Comparison of ENCODE assay signal across 14 cellular contexts in the genomic region with DNA sequence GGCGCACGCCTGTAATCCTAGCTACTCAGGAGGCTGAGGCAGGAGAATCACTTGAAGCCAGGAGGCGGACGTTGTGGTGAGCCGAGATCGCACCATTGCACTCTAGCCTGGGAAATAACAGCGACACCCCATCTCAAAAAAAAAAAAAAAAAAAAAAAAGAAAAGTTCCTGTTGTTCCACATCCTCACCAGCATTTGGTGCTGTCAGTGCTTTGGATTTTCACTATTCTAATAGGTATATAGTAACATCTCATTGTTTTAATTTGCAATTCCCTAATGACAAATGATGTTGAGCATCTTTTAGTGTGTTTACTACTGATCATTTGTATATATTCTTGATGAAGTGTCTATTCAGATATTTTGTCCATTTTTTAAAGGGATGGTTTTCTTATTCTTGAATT. TPM values are rescaled to one million over a fixed set of nuclear protein-coding genes. Genes with fewer than 3 reads are reported as not detected.
DNase-seq lines count a peak whose midpoint lies in the region; ATAC-seq and TF ChIP-seq lines count a peak whose summit lies in the region.
"Had no signal": no experiment of that assay in that cellular context is flagged by ENCODE, and none has a peak within 500 bp of the region (broad histone marks: within the 10 kb centered on the region; RNA-seq: fewer than 3 reads in every experiment).

No MANE protein-coding gene starts in this region.

- H3K9ac ChIP-seq in mammary epithelial cell (ENCODE audit: insufficient read depth, low read length) = no peak overlapping the region
- H3K9ac ChIP-seq: BLaER1 treated with 17β-estradiol and CSF1 and Interleukin-3, amounts not matched to agents 10 nM and 100 nM; GM23248 had no signal

- CTCF ChIA-PET in MCF 10A (lab: Yijun Ruan, JAX) (no interaction called here), mammary epithelial cell (lab: Charles Lee; ENCODE audit: low non-redundant PET) (no interaction called here), Panc1 (lab: Charles Lee) (no interaction called here)

- H2AFZ ChIP-seq in mammary epithelial cell (ENCODE audit: low read depth, low read length) = no peak overlapping the region
- H2AFZ ChIP-seq: GM23248 had no signal

- H4K20me1 ChIP-seq in mammary epithelial cell (ENCODE audit: insufficient read depth, low read length) = no peaks in the 10 kb centered on the region

- 97% methylated on average over 5 of the region's 7 CpGs for WGBS in mammary epithelial cell (ENCODE audit: low coverage, missing lambda C conversion rate)

- H3K36me3 Mint-ChIP-seq in MCF 10A (ENCODE audit: insufficient read depth, unreplicated experiment) = peaks cover 58% of the 10 kb centered on the region
- H3K36me3 Mint-ChIP-seq in activated naive CD8-positive, alpha-beta T cell treated with anti-CD3 and anti-CD28 coated beads, Interleukin-2, amount 50 U/mL, for 24 hours (ENCODE audit: low read depth) = peaks cover 40% of the 10 kb centered on the region

- H3K36me3 ChIP-seq in mammary epithelial cell (ENCODE audit: insufficient read depth, low read length) (peaks cover 19% of the 10 kb centered on the region), Panc1 (ENCODE audit: control insufficient read depth, insufficient read depth, low read length) (peaks cover 9% of the 10 kb centered on the region)

- peaks cover 5% of the 10 kb centered on the region for H3K4me1 Mint-ChIP-seq in MCF 10A (ENCODE audit: insufficient read depth, unreplicated experiment)
- no peaks in the 10 kb centered on the region for H3K4me1 Mint-ChIP-seq in activated naive CD8-positive, alpha-beta T cell treated with anti-CD3 and anti-CD28 coated beads, Interleukin-2, amount 50 U/mL, for 24 hours

- H3K4me3 ChIP-seq in mammary epithelial cell (replicated peaks in 1 of 3; ENCODE audit: insufficient read depth in 1 of 3, low read depth in 2 of 3, low read length in 3 of 3) (no peak overlapping the region), Panc1 (ENCODE audit: low read depth in 2 of 2, low read length in 2 of 2) (no peak overlapping the region)
- H3K4me3 ChIP-seq: BLaER1 treated with 17β-estradiol and CSF1 and Interleukin-3, amounts not matched to agents 10 nM and 100 nM; GM23248 had no signal

- H3K27me3 ChIP-seq in mammary epithelial cell (ENCODE audit: insufficient read depth, low read length) (no peaks in the 10 kb centered on the region), Panc1 (ENCODE audit: control insufficient read depth, insufficient read depth, low read length) (no peaks in the 10 kb centered on the region), foreskin keratinocyte (no peaks in the 10 kb centered on the region)
- H3K27me3 ChIP-seq: BLaER1 treated with 17β-estradiol and CSF1 and Interleukin-3, amounts not matched to agents 10 nM and 100 nM had no signal

- TF ChIP-seq CTCF in MCF 10A (IDR thresholded peaks at IDR 0.05; ENCODE audit: unreplicated experiment) (no peak), mammary epithelial cell (conservative IDR thresholded peaks at IDR 0.05 in 1 of 2, IDR thresholded peaks at IDR 0.05 in 1 of 2; ENCODE audit: extremely low read depth in 1 of 2, insufficient read depth in 1 of 2, low read depth in 1 of 2, low read length in 2 of 2) (no peak), Panc1 (IDR thresholded peaks at IDR 0.05) (no peak), foreskin keratinocyte (conservative IDR thresholded peaks at IDR 0.05) (peak; percentile 12)

- no peak overlapping the region for H3K4me2 ChIP-seq in mammary epithelial cell (ENCODE audit: insufficient read depth, low read depth, low read length)
- H3K4me2 ChIP-seq: BLaER1 treated with 17β-estradiol and CSF1 and Interleukin-3, amounts not matched to agents 10 nM and 100 nM had no signal

- dilution Hi-C loops in mammary epithelial cell (cut with HindIII; ENCODE audit: low sequenced_read_pairs) = no loop called here

- no peak for DNase-seq in MCF 10A (ENCODE audit: unreplicated experiment)
- no peak for DNase-seq in mammary epithelial cell
- DNase-seq in Panc1 (ENCODE audit: low read depth, low spot score) = no peak
- no peak for DNase-seq in foreskin keratinocyte
- DNase-seq in left cardiac atrium = no peak
- DNase-seq in NK-92 treated with Interleukin-12 subunit alpha and Interleukin-12 subunit beta, amount 100 ng/mL, for 24 hours (lab: John Stamatoyannopoulos, UW) = no peak
- DNase-seq in activated naive CD8-positive, alpha-beta T cell treated with anti-CD3 and anti-CD28 coated beads, Interleukin-2, amount 50 U/mL, for 24 hours = no peak
- DNase-seq: 8988T; ACHN; CD4-positive, CD25-positive, alpha-beta regulatory T cell; DMS53; GM23248 had no signal

- no peak overlapping the region for H3K27ac ChIP-seq in mammary epithelial cell (ENCODE audit: insufficient read depth, low read depth, low read length)
- no peak overlapping the region for H3K27ac ChIP-seq in Panc1 (ENCODE audit: low read length)
- no peak overlapping the region for H3K27ac ChIP-seq in foreskin keratinocyte
- H3K27ac ChIP-seq: BLaER1 treated with 17β-estradiol and CSF1 and Interleukin-3, amounts not matched to agents 10 nM and 100 nM; GM23248 had no signal

- peaks cover 33% of the 10 kb centered on the region for H3K79me2 ChIP-seq in mammary epithelial cell (ENCODE audit: insufficient read depth, low read length)

- no peak for ATAC-seq in Panc1
- ATAC-seq in foreskin keratinocyte = no peak
- ATAC-seq in left cardiac atrium = no peak
- ATAC-seq in activated naive CD8-positive, alpha-beta T cell treated with anti-CD3 and anti-CD28 coated beads, Interleukin-2, amount 50 U/mL, for 24 hours = no peak

- H3K4me1 ChIP-seq in mammary epithelial cell (ENCODE audit: insufficient read depth, low read length) (peaks cover 1% of the 10 kb centered on the region), Panc1 (ENCODE audit: control insufficient read depth, insufficient read depth, low read length) (no peaks in the 10 kb centered on the region), foreskin keratinocyte (peaks cover under 1% of the 10 kb centered on the region)
- H3K4me1 ChIP-seq: BLaER1 treated with 17β-estradiol and CSF1 and Interleukin-3, amounts not matched to agents 10 nM and 100 nM had no signal

- in situ Hi-C loops in mammary epithelial cell (cut with MboI; ENCODE audit: low sequenced_read_pairs in 2 of 2) = no loop called here
- in situ Hi-C loops in Panc1 (cut with HindIII; ENCODE audit: low pct_unique_long_range_greater_than_20kb, low sequenced_read_pairs) = no loop called here

- TSS peak; percentile 11 for BruUV-seq in MCF 10A (replicated peaks; lab: Mats Ljungman, UMichigan)
- no TSS peak for BruUV-seq in mammary epithelial cell (replicated peaks; lab: Mats Ljungman, UMichigan)
- BruUV-seq in Panc1 (replicated peaks; lab: Mats Ljungman, UMichigan) = TSS peak; percentile 44

- no peak overlapping the region for H3K27ac Mint-ChIP-seq in MCF 10A (ENCODE audit: low read depth, unreplicated experiment)
- no peak overlapping the region for H3K27ac Mint-ChIP-seq in activated naive CD8-positive, alpha-beta T cell treated with anti-CD3 and anti-CD28 coated beads, Interleukin-2, amount 50 U/mL, for 24 hours
- H3K27ac Mint-ChIP-seq: IgD-negative memory B cell had no signal

- H3K9me3 ChIP-seq in mammary epithelial cell (replicated peaks; ENCODE audit: insufficient read depth, low read length) (no peaks in the 10 kb centered on the region), Panc1 (ENCODE audit: control insufficient read depth, insufficient read depth, low read depth, low read length) (no peaks in the 10 kb centered on the region)

- H3K4me3 Mint-ChIP-seq in MCF 10A (ENCODE audit: unreplicated experiment) = no peak overlapping the region
- no peak overlapping the region for H3K4me3 Mint-ChIP-seq in activated naive CD8-positive, alpha-beta T cell treated with anti-CD3 and anti-CD28 coated beads, Interleukin-2, amount 50 U/mL, for 24 hours
- H3K4me3 Mint-ChIP-seq: CD4-positive, CD25-positive, alpha-beta regulatory T cell; IgD-negative memory B cell had no signal

- no peaks in the 10 kb centered on the region for H3K9me3 Mint-ChIP-seq in MCF 10A (ENCODE audit: unreplicated experiment)
- H3K9me3 Mint-ChIP-seq in activated naive CD8-positive, alpha-beta T cell treated with anti-CD3 and anti-CD28 coated beads, Interleukin-2, amount 50 U/mL, for 24 hours = no peaks in the 10 kb centered on the region
- H3K9me3 Mint-ChIP-seq: CD4-positive, CD25-positive, alpha-beta regulatory T cell; IgD-negative memory B cell had no signal

- POLR2A ChIA-PET in MCF 10A (lab: Yijun Ruan, JAX) (interaction anchor here (0.6 to 0.7 kb wide), 2 partner anchors 507 to 887 kb away, joined by 3 to 5 read pairs; no protein-coding TSS in a partner anchor), Panc1 (lab: Charles Lee) (no interaction called here)

- intact Hi-C loops in MCF 10A (cut with micrococcal nuclease) (no loop called here), mammary epithelial cell (cut with micrococcal nuclease) (no loop called here), Panc1 (cut with micrococcal nuclease; ENCODE audit: unreplicated experiment) (no loop called here), left cardiac atrium (cut with DNase I) (no loop called here)

- H3K27me3 Mint-ChIP-seq in MCF 10A (ENCODE audit: insufficient read depth, unreplicated experiment) = no peaks in the 10 kb centered on the region
- H3K27me3 Mint-ChIP-seq in activated naive CD8-positive, alpha-beta T cell treated with anti-CD3 and anti-CD28 coated beads, Interleukin-2, amount 50 U/mL, for 24 hours = no peaks in the 10 kb centered on the region
- H3K27me3 Mint-ChIP-seq: CD4-positive, CD25-positive, alpha-beta regulatory T cell; IgD-negative memory B cell had no signal

RNA-seq across cellular contexts. Expression of gene UBR1, which starts 24.6 kb away (rescaled TPM):
- total RNA-seq in MCF 10A (2022) (25.6 and 32.6 TPM in 2 replicates), mammary epithelial cell (10 to 100 TPM; 32.5 to 45.8 TPM), Panc1 (2021; ENCODE audit: unreplicated experiment) (23.2 TPM), foreskin keratinocyte (20.8 and 23.9 TPM in 2 replicates), left cardiac atrium (10 to 100 TPM; 18.0 to 21.5 TPM)
- polyA plus RNA-seq in mammary epithelial cell (9.6 TPM), foreskin keratinocyte (3.5 TPM in 2 replicates)
- 25.4 TPM for polyA minus RNA-seq in mammary epithelial cell
- polyA plus RNA-seq in Panc1 (2012; ENCODE audit: insufficient read length) = 11.3 TPM

RNA-seq across cellular contexts. Expression of gene TMEM62, which starts 52.1 kb away (rescaled TPM):
- total RNA-seq in MCF 10A (2022) (16.3 and 16.9 TPM in 2 replicates), mammary epithelial cell (10 to 100 TPM; 13.3 to 14.8 TPM), Panc1 (2021; ENCODE audit: unreplicated experiment) (20.4 TPM), foreskin keratinocyte (11.3 and 14.1 TPM in 2 replicates), left cardiac atrium (10 to 100 TPM; 10.3 to 11.1 TPM)
- polyA plus RNA-seq in mammary epithelial cell (4.7 TPM), foreskin keratinocyte (10.7 and 11.3 TPM in 2 replicates)
- 4.8 TPM for polyA minus RNA-seq in mammary epithelial cell
- polyA plus RNA-seq in Panc1 (2012; ENCODE audit: insufficient read length) = 11.4 TPM
